ENCODE assay signal across 21 cellular contexts in the genomic region with DNA sequence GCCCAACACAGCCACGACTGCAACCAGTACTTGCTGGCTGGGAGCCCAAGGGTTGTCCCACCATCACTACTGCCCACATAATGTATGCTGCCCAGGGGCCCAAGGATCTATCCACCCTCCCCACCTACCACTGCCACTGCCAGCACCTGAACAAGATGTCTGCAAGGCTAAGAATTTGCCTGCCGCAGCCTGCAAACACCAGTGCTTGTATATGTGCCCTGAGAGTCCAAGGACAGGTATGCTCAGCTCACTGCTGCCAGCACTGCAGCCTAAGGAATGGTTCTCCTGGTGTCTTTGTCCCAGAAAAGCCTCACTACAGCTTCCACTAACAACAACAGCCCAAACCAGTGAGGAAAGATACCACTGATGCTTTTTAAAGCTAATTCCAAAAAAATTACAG.
A peak's percentile ranks its signal among the peaks of the same experiment; 100 is the strongest.
DNase-seq lines count a peak whose midpoint lies in the region; ATAC-seq, FAIRE-seq and TF ChIP-seq lines count a peak whose summit lies in the region.
"Had no signal": no experiment of that assay in that cellular context is flagged by ENCODE, and none has a peak within 500 bp of the region (broad histone marks: within the 10 kb centered on the region; RNA-seq: fewer than 3 reads in every experiment).

No MANE protein-coding gene starts in this region.

- H2BK120ac ChIP-seq in trophoblast cell (ENCODE audit: insufficient read depth, low read length, poor library complexity), result no peak overlapping the region

- POLR2A ChIA-PET in HepG2 (lab: Yijun Ruan, JAX), result no interaction called here

- no peak for TF ChIP-seq POLR2A in HepG2 (IDR thresholded peaks at IDR 0.05; ENCODE audit: insufficient read depth in 1 of 2, low read depth in 2 of 2, low read length in 2 of 2)

- DNase-seq in HepG2 (ENCODE audit: low spot score), result no peak
- DNase-seq in trophoblast cell, result no peak
- no peak for DNase-seq in stimulated activated CD4-positive, alpha-beta T cell treated with anti-CD3 and anti-CD28 coated beads, Interleukin-2, amount 100 ng/mL, for 48 hours
- DNase-seq in activated T-helper 1 cell treated with anti-CD3 and anti-CD28 coated beads, Interleukin-12 subunit alpha, Interleukin-12 subunit beta, Interleukin-2, Interleukin-4 antibody, amounts not matched to agents 30 ng/mL and 10 ng/mL and 1 ng/mL, durations not matched to agents 14 hours and 24 hours and 36 hours (ENCODE audit: low spot score), result no peak
- DNase-seq: AML-193; Caco-2; Calu3; CD4-positive, alpha-beta T cell; CD8-positive, alpha-beta T cell; DMS79 treated with DMSO at 0.1 percent for 48 hours; GF-D8 had no signal

- no peak overlapping the region for H4K8ac ChIP-seq in trophoblast cell (ENCODE audit: low read depth, low read length)

- H2BK5ac ChIP-seq in trophoblast cell (ENCODE audit: low read depth, low read length, poor library complexity), result no peak overlapping the region

- ATAC-seq in HepG2, result no peak
- ATAC-seq: A549; CD8-positive, alpha-beta T cell had no signal

- no peak overlapping the region for H3K4ac ChIP-seq in trophoblast cell (ENCODE audit: low read depth, low read length)

- H2AK5ac ChIP-seq in trophoblast cell (ENCODE audit: low read length), result no peak overlapping the region

- intact Hi-C loops in HepG2 (cut with micrococcal nuclease; ENCODE audit: unreplicated experiment), result no loop called here
- intact Hi-C loops in activated T-helper 1 cell treated with anti-CD3 and anti-CD28 coated beads, Interleukin-12 subunit alpha, Interleukin-12 subunit beta, Interleukin-2, Interleukin-4 antibody, amounts not matched to agents 30 ng/mL and 10 ng/mL and 1 ng/mL, durations not matched to agents 14 hours and 24 hours and 36 hours (cut with micrococcal nuclease), result no loop called here

- TF ChIP-seq RAD21 in liver (IDR thresholded peaks at IDR 0.05) (no peak), HepG2 (CRISPR knock-in tag; IDR thresholded peaks at IDR 0.05) (no peak)

- no peaks in the 10 kb centered on the region for H3K9me3 ChIP-seq in liver (ENCODE audit: control insufficient read depth in 4 of 4, low read length in 3 of 4)
- peaks cover 85% of the 10 kb centered on the region for H3K9me3 ChIP-seq in HepG2 (ENCODE audit: low read length)
- no peaks in the 10 kb centered on the region for H3K9me3 ChIP-seq in trophoblast cell (ENCODE audit: insufficient read depth, low read depth, low read length)
- H3K9me3 ChIP-seq: A549; BLaER1 treated with 17β-estradiol and CSF1 and Interleukin-3, amounts not matched to agents 10 nM and 100 nM had no signal

- no peak overlapping the region for H3K27ac Mint-ChIP-seq in activated T-helper 1 cell treated with anti-CD3 and anti-CD28 coated beads, Interleukin-12 subunit alpha, Interleukin-12 subunit beta, Interleukin-2, Interleukin-4 antibody, amounts not matched to agents 30 ng/mL and 10 ng/mL and 1 ng/mL, durations not matched to agents 14 hours and 24 hours and 36 hours
- H3K27ac Mint-ChIP-seq: B cell; CD4-positive, alpha-beta T cell; CD8-positive, alpha-beta T cell had no signal

- H3K9ac ChIP-seq in liver (ENCODE audit: low read depth in 1 of 2, low read length in 2 of 2) (no peak overlapping the region), HepG2 (ENCODE audit: insufficient read depth, low read depth, low read length) (no peak overlapping the region), trophoblast cell (ENCODE audit: low read length) (no peak overlapping the region)
- H3K9ac ChIP-seq: BLaER1 treated with 17β-estradiol and CSF1 and Interleukin-3, amounts not matched to agents 10 nM and 100 nM had no signal

- H3K18ac ChIP-seq in trophoblast cell (ENCODE audit: low read length), result no peak overlapping the region

- H3K36me3 ChIP-seq in liver (ENCODE audit: control insufficient read depth in 4 of 4, insufficient read depth in 3 of 4, low read depth in 1 of 4, low read length in 3 of 4) (no peaks in the 10 kb centered on the region), HepG2 (replicated peaks in 1 of 2; ENCODE audit: control insufficient read depth in 1 of 2, insufficient read depth in 2 of 2, low read length in 2 of 2) (no peaks in the 10 kb centered on the region), trophoblast cell (ENCODE audit: control insufficient read depth in 1 of 2, insufficient read depth in 2 of 2, low read length in 2 of 2) (no peaks in the 10 kb centered on the region)
- H3K36me3 ChIP-seq: BLaER1 treated with 17β-estradiol and CSF1 and Interleukin-3, amounts not matched to agents 10 nM and 100 nM had no signal

- H3K79me2 ChIP-seq in HepG2 (ENCODE audit: insufficient read depth, low read length) (no peaks in the 10 kb centered on the region), trophoblast cell (ENCODE audit: control insufficient read depth, insufficient read depth, low read length, poor library complexity) (no peaks in the 10 kb centered on the region)

- H2AFZ ChIP-seq in HepG2 (ENCODE audit: low read length) (no peak overlapping the region), trophoblast cell (ENCODE audit: insufficient read depth, low read length, poor library complexity) (no peak overlapping the region)

- H3K79me1 ChIP-seq in trophoblast cell (ENCODE audit: low read length), result no peaks in the 10 kb centered on the region

- TF ChIP-seq EP300 in HepG2 (IDR thresholded peaks at IDR 0.05; ENCODE audit: low read depth in 2 of 2, low read length in 2 of 2) (no peak), HepG2 (CRISPR knock-in tag; IDR thresholded peaks at IDR 0.05; ENCODE audit: borderline replicate concordance) (no peak)

- H3K23ac ChIP-seq in trophoblast cell (ENCODE audit: low read length), result no peak overlapping the region

- H4K91ac ChIP-seq in trophoblast cell (ENCODE audit: low read depth, low read length), result no peak overlapping the region

- H3K9me3 Mint-ChIP-seq in activated T-helper 1 cell treated with anti-CD3 and anti-CD28 coated beads, Interleukin-12 subunit alpha, Interleukin-12 subunit beta, Interleukin-2, Interleukin-4 antibody, amounts not matched to agents 30 ng/mL and 10 ng/mL and 1 ng/mL, durations not matched to agents 14 hours and 24 hours and 36 hours, result no peaks in the 10 kb centered on the region

- H3K36me3 Mint-ChIP-seq in activated T-helper 1 cell treated with anti-CD3 and anti-CD28 coated beads, Interleukin-12 subunit alpha, Interleukin-12 subunit beta, Interleukin-2, Interleukin-4 antibody, amounts not matched to agents 30 ng/mL and 10 ng/mL and 1 ng/mL, durations not matched to agents 14 hours and 24 hours and 36 hours (ENCODE audit: low read depth), result no peaks in the 10 kb centered on the region
- H3K36me3 Mint-ChIP-seq: CD8-positive, alpha-beta T cell had no signal

- H3K27ac ChIP-seq in liver (ENCODE audit: low read depth in 1 of 2, low read length in 2 of 2), result no peak overlapping the region
- no peak overlapping the region for H3K27ac ChIP-seq in HepG2 (ENCODE audit: extremely low read length, insufficient read depth, low read length)
- H3K27ac ChIP-seq in trophoblast cell (ENCODE audit: low read depth, low read length), result no peak overlapping the region
- H3K27ac ChIP-seq: 22Rv1; A549; BLaER1 treated with 17β-estradiol and CSF1 and Interleukin-3, amounts not matched to agents 10 nM and 100 nM; C4-2B had no signal

- no peak overlapping the region for H2BK12ac ChIP-seq in trophoblast cell (ENCODE audit: low read length)

- no peak overlapping the region for H3K4me3 Mint-ChIP-seq in activated T-helper 1 cell treated with anti-CD3 and anti-CD28 coated beads, Interleukin-12 subunit alpha, Interleukin-12 subunit beta, Interleukin-2, Interleukin-4 antibody, amounts not matched to agents 30 ng/mL and 10 ng/mL and 1 ng/mL, durations not matched to agents 14 hours and 24 hours and 36 hours
- H3K4me3 Mint-ChIP-seq: B cell; CD4-positive, alpha-beta T cell; CD8-positive, alpha-beta T cell had no signal

- H3K27me3 Mint-ChIP-seq in activated T-helper 1 cell treated with anti-CD3 and anti-CD28 coated beads, Interleukin-12 subunit alpha, Interleukin-12 subunit beta, Interleukin-2, Interleukin-4 antibody, amounts not matched to agents 30 ng/mL and 10 ng/mL and 1 ng/mL, durations not matched to agents 14 hours and 24 hours and 36 hours (ENCODE audit: insufficient read depth), result no peaks in the 10 kb centered on the region
- H3K27me3 Mint-ChIP-seq: B cell; CD4-positive, alpha-beta T cell had no signal

- 57% methylated on average over 2 of the region's 2 CpGs for WGBS in liver
- WGBS in HepG2 (ENCODE audit: low lambda C conversion rate), result 50% methylated on average over 2 of the region's 2 CpGs
- no CpG with 5 or more reads among the region's 2 CpGs for WGBS in trophoblast cell (ENCODE audit: extremely low coverage, insufficient coverage, insufficient read length)

- H3K27me3 ChIP-seq in liver (ENCODE audit: control insufficient read depth in 4 of 4, insufficient read depth in 4 of 4, low read length in 3 of 4) (no peaks in the 10 kb centered on the region), HepG2 (ENCODE audit: control insufficient read depth in 1 of 2, insufficient read depth in 2 of 2, low read length in 2 of 2) (no peaks in the 10 kb centered on the region; a peak in 1 of 5 replicates), trophoblast cell (ENCODE audit: insufficient read depth, low read length) (no peaks in the 10 kb centered on the region)
- H3K27me3 ChIP-seq: BLaER1 treated with 17β-estradiol and CSF1 and Interleukin-3, amounts not matched to agents 10 nM and 100 nM had no signal

- H3K4me3 ChIP-seq in liver (ENCODE audit: low read depth in 1 of 3, low read length in 3 of 3) (no peak overlapping the region), HepG2 (replicated peaks in 1 of 3; ENCODE audit: insufficient read depth in 1 of 3, low read depth in 2 of 3, low read length in 3 of 3) (no peak overlapping the region), trophoblast cell (ENCODE audit: low read depth, low read length) (peak overlapping the region; percentile 13)
- H3K4me3 ChIP-seq: A549; BLaER1 treated with 17β-estradiol and CSF1 and Interleukin-3, amounts not matched to agents 10 nM and 100 nM had no signal

- no peaks in the 10 kb centered on the region for H4K20me1 ChIP-seq in HepG2 (ENCODE audit: insufficient read depth, low read length)
- H4K20me1 ChIP-seq: BLaER1 treated with 17β-estradiol and CSF1 and Interleukin-3, amounts not matched to agents 10 nM and 100 nM had no signal

- no peak for FAIRE-seq in HepG2 (lab: Jason Lieb, UNC)
- FAIRE-seq: A549, D721Med, G401.6, GM12891, GM19239 had no signal

- H4K12ac ChIP-seq in trophoblast cell (ENCODE audit: low read depth, low read length), result no peak overlapping the region

- H3K4me2 ChIP-seq in HepG2 (ENCODE audit: low read depth, low read length) (no peak overlapping the region), trophoblast cell (ENCODE audit: low read length) (no peak overlapping the region)
- H3K4me2 ChIP-seq: A549; BLaER1 treated with 17β-estradiol and CSF1 and Interleukin-3, amounts not matched to agents 10 nM and 100 nM had no signal

- H3K4me1 ChIP-seq in liver (ENCODE audit: control insufficient read depth in 4 of 4, insufficient read depth in 4 of 4, low read length in 3 of 4), result peaks cover 6 to 18% (median 12%) of the 10 kb centered on the region in 4 donors
- no peaks in the 10 kb centered on the region for H3K4me1 ChIP-seq in HepG2 (ENCODE audit: insufficient read depth, low read length)
- no peaks in the 10 kb centered on the region for H3K4me1 ChIP-seq in trophoblast cell (ENCODE audit: control insufficient read depth in 1 of 2, insufficient read depth in 2 of 2, low read length in 2 of 2)
- H3K4me1 ChIP-seq: A549; BLaER1 treated with 17β-estradiol and CSF1 and Interleukin-3, amounts not matched to agents 10 nM and 100 nM; Caco-2 had no signal

- BruUV-seq in HepG2 (replicated peaks; lab: Mats Ljungman, UMichigan), result no TSS peak

- TF ChIP-seq CTCF in liver (IDR thresholded peaks at IDR 0.05; ENCODE audit: low read depth, low read length, missing input control), result no peak
- no peak for TF ChIP-seq CTCF in HepG2 (CRISPR knock-in tag; IDR thresholded peaks at IDR 0.05)

- in situ Hi-C loops in HepG2 (cut with HindIII; ENCODE audit: extremely low pct_ligation_motif_present, low pct_unique_long_range_greater_than_20kb), result no loop called here

- H3K14ac ChIP-seq in trophoblast cell (ENCODE audit: low read length), result no peak overlapping the region

- H3K4me1 Mint-ChIP-seq in activated T-helper 1 cell treated with anti-CD3 and anti-CD28 coated beads, Interleukin-12 subunit alpha, Interleukin-12 subunit beta, Interleukin-2, Interleukin-4 antibody, amounts not matched to agents 30 ng/mL and 10 ng/mL and 1 ng/mL, durations not matched to agents 14 hours and 24 hours and 36 hours (ENCODE audit: low read depth), result no peaks in the 10 kb centered on the region
- H3K4me1 Mint-ChIP-seq: B cell had no signal

- CTCF ChIA-PET in HepG2 (lab: Yijun Ruan, JAX; ENCODE audit: low intra/inter-chr PET ratio, low total read pairs), result no interaction called here
